ENCODE assay signal across 1 cellular context in the genomic region with DNA sequence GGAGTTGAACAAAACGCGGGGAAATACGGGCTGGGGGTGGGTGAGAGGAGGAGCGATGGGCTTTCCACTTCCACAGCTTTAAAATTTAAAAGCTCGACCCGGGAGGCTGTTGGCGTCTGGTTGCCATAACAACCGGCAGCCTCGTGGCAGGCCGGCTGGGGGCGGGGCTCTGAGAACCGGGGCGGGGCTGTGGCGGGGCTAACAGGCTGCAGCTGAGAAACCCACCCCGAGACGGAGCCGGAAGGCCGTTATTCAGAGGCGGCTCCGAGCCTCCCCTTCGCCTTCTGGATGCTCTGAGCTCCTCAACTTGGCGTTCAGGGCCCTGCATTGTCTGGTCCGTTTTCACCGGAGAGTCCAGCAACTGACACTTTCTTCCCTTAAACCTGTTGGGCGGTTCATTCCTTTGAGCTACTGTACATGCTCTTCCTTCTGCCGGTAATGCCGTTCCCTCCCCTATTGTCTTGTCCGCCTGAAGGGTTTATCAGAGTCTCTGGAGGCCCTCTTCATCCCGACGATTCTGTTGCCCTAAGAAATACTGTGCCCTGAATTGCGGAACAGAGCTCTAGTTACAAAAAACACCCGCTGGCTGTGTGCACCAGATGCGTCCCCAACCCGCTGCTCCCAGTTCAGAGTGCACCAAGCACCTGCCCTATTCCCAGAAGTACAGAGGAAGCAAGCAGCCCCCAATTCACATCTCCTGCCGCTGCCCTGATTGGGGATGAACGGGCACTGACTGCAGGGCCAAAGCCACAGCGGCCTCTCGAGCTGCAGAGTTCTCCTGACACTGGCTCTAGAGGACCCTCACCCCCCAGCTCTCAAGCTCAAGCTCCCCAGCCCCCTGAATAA.
TF ChIP-seq lines count a peak whose summit lies in the region.

No MANE protein-coding gene starts in this region.

TF ChIP-seq in HEK293, 187 proteins besides CTCF, POLR2A, EP300 and RAD21 (continued from another document):
- TF ChIP-seq, protein P1, sequence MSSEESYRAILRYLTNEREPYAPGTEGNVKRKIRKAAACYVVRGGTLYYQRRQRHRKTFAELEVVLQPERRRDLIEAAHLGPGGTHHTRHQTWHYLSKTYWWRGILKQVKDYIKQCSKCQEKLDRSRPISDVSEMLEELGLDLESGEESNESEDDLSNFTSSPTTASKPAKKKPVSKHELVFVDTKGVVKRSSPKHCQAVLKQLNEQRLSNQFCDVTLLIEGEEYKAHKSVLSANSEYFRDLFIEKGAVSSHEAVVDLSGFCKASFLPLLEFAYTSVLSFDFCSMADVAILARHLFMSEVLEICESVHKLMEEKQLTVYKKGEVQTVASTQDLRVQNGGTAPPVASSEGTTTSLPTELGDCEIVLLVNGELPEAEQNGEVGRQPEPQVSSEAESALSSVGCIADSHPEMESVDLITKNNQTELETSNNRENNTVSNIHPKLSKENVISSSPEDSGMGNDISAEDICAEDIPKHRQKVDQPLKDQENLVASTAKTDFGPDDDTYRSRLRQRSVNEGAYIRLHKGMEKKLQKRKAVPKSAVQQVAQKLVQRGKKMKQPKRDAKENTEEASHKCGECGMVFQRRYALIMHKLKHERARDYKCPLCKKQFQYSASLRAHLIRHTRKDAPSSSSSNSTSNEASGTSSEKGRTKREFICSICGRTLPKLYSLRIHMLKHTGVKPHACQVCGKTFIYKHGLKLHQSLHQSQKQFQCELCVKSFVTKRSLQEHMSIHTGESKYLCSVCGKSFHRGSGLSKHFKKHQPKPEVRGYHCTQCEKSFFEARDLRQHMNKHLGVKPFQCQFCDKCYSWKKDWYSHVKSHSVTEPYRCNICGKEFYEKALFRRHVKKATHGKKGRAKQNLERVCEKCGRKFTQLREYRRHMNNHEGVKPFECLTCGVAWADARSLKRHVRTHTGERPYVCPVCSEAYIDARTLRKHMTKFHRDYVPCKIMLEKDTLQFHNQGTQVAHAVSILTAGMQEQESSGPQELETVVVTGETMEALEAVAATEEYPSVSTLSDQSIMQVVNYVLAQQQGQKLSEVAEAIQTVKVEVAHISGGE (tag by site-specific recombination; conservative IDR thresholded peaks at IDR 0.05; ENCODE audit: low read depth): no peak
- TF ChIP-seq, protein P2, sequence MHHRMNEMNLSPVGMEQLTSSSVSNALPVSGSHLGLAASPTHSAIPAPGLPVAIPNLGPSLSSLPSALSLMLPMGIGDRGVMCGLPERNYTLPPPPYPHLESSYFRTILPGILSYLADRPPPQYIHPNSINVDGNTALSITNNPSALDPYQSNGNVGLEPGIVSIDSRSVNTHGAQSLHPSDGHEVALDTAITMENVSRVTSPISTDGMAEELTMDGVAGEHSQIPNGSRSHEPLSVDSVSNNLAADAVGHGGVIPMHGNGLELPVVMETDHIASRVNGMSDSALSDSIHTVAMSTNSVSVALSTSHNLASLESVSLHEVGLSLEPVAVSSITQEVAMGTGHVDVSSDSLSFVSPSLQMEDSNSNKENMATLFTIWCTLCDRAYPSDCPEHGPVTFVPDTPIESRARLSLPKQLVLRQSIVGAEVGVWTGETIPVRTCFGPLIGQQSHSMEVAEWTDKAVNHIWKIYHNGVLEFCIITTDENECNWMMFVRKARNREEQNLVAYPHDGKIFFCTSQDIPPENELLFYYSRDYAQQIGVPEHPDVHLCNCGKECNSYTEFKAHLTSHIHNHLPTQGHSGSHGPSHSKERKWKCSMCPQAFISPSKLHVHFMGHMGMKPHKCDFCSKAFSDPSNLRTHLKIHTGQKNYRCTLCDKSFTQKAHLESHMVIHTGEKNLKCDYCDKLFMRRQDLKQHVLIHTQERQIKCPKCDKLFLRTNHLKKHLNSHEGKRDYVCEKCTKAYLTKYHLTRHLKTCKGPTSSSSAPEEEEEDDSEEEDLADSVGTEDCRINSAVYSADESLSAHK (tag by site-specific recombination; IDR thresholded peaks at IDR 0.05): 0 out of 2 replicates have a peak, but pooled peaks have one; percentile 7
- no peak for TF ChIP-seq ZNF629 (tag by site-specific recombination; IDR thresholded peaks at IDR 0.05)
- TF ChIP-seq ZFP3 (tag by site-specific recombination; IDR thresholded peaks at IDR 0.05; ENCODE audit: low read depth): no peak
TF ChIP-seq in HEK293: peak in this region for 10.
